In the genomic region with DNA sequence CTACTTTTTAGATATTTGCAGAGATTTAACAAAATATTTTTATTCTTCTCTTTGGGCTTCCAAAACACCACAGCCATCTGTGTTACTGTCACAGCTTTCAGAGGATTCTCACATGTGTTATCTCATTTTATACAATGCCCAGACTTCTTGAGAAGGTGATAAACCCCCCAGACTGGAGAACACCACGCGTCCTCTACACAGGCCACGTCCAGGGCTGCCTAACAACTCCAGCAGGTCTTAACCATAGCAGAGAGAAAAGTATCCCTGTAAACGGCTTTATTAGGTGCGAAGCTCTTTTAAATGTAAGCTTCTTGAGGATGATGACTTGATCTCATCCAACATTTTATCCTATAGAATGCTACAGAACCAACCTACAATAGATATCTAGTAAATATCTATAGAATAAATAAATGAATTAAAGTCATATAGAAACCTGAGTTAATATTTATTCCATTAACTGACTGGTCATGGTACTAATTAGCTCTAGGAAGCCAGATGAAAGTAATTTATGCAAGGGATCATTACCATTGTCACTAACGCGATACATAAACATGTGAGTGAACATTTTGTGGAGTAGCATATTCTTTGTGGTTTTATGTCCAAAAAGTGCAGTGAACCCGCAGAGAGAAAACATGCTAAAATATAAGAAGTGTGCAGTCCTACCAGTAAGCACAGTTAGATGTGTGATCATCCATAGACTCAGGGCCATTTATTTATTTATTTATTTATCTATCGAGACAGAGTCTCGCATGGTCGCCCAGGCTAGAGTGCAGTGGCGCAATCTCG, we compare ENCODE assay signal across 1 cellular context.
TF ChIP-seq lines count a peak whose summit lies in the region.

No MANE protein-coding gene starts in this region.

TF ChIP-seq in GM12878, 131 proteins besides CTCF, POLR2A, EP300 and RAD21:
- no peak for TF ChIP-seq LARP7 (IDR thresholded peaks at IDR 0.05)
- TF ChIP-seq, protein P1, sequence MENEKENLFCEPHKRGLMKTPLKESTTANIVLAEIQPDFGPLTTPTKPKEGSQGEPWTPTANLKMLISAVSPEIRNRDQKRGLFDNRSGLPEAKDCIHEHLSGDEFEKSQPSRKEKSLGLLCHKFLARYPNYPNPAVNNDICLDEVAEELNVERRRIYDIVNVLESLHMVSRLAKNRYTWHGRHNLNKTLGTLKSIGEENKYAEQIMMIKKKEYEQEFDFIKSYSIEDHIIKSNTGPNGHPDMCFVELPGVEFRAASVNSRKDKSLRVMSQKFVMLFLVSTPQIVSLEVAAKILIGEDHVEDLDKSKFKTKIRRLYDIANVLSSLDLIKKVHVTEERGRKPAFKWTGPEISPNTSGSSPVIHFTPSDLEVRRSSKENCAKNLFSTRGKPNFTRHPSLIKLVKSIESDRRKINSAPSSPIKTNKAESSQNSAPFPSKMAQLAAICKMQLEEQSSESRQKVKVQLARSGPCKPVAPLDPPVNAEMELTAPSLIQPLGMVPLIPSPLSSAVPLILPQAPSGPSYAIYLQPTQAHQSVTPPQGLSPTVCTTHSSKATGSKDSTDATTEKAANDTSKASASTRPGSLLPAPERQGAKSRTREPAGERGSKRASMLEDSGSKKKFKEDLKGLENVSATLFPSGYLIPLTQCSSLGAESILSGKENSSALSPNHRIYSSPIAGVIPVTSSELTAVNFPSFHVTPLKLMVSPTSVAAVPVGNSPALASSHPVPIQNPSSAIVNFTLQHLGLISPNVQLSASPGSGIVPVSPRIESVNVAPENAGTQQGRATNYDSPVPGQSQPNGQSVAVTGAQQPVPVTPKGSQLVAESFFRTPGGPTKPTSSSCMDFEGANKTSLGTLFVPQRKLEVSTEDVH (IDR thresholded peaks at IDR 0.05; ENCODE audit: low read depth, partially characterized antibody): no peak
- TF ChIP-seq ATF7 (IDR thresholded peaks at IDR 0.05; ENCODE audit: low read depth): no peak
- TF ChIP-seq POLR2AphosphoS5 (IDR thresholded peaks at IDR 0.05; ENCODE audit: low read length): peak; percentile 66
- TF ChIP-seq FOXK2 (IDR thresholded peaks at IDR 0.05): no peak
- no peak for TF ChIP-seq STAT1 (conservative IDR thresholded peaks at IDR 0.05)
- 0 out of 2 replicates have a peak, but pooled peaks have one; percentile 4 for TF ChIP-seq FOXM1 (IDR thresholded peaks at IDR 0.05; ENCODE audit: low read depth, low read length)
- peak; percentile 71 for TF ChIP-seq ZBED1 (IDR thresholded peaks at IDR 0.05; ENCODE audit: borderline replicate concordance)
- TF ChIP-seq ZZZ3 (IDR thresholded peaks at IDR 0.05; ENCODE audit: control insufficient read depth, insufficient read length, low read depth): no peak
- TF ChIP-seq RUNX3 (IDR thresholded peaks at IDR 0.05; ENCODE audit: low read length): peak; percentile 60
- TF ChIP-seq CBFB (IDR thresholded peaks at IDR 0.05; ENCODE audit: low read depth): 0 out of 2 replicates have a peak, but pooled peaks have one; percentile 6
- TF ChIP-seq, protein P2, sequence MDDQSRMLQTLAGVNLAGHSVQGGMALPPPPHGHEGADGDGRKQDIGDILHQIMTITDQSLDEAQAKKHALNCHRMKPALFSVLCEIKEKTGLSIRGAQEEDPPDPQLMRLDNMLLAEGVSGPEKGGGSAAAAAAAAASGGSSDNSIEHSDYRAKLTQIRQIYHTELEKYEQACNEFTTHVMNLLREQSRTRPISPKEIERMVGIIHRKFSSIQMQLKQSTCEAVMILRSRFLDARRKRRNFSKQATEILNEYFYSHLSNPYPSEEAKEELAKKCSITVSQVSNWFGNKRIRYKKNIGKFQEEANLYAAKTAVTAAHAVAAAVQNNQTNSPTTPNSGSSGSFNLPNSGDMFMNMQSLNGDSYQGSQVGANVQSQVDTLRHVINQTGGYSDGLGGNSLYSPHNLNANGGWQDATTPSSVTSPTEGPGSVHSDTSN (IDR thresholded peaks at IDR 0.05; ENCODE audit: insufficient replicate concordance, low read depth, low read length): no peak
- TF ChIP-seq, protein P3, sequence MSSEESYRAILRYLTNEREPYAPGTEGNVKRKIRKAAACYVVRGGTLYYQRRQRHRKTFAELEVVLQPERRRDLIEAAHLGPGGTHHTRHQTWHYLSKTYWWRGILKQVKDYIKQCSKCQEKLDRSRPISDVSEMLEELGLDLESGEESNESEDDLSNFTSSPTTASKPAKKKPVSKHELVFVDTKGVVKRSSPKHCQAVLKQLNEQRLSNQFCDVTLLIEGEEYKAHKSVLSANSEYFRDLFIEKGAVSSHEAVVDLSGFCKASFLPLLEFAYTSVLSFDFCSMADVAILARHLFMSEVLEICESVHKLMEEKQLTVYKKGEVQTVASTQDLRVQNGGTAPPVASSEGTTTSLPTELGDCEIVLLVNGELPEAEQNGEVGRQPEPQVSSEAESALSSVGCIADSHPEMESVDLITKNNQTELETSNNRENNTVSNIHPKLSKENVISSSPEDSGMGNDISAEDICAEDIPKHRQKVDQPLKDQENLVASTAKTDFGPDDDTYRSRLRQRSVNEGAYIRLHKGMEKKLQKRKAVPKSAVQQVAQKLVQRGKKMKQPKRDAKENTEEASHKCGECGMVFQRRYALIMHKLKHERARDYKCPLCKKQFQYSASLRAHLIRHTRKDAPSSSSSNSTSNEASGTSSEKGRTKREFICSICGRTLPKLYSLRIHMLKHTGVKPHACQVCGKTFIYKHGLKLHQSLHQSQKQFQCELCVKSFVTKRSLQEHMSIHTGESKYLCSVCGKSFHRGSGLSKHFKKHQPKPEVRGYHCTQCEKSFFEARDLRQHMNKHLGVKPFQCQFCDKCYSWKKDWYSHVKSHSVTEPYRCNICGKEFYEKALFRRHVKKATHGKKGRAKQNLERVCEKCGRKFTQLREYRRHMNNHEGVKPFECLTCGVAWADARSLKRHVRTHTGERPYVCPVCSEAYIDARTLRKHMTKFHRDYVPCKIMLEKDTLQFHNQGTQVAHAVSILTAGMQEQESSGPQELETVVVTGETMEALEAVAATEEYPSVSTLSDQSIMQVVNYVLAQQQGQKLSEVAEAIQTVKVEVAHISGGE (CRISPR knock-in tag; IDR thresholded peaks at IDR 0.05): 0 out of 2 replicates have a peak, but pooled peaks have one; percentile 7
- no peak for TF ChIP-seq SMC3 (IDR thresholded peaks at IDR 0.05; ENCODE audit: borderline replicate concordance, low read length)
- no peak for TF ChIP-seq CHD1 (IDR thresholded peaks at IDR 0.05; ENCODE audit: low read depth, low read length)
- TF ChIP-seq BACH1 (IDR thresholded peaks at IDR 0.05; ENCODE audit: borderline replicate concordance): peak; percentile 54; the same call in 1 of the 2 replicates
- TF ChIP-seq, protein P4, sequence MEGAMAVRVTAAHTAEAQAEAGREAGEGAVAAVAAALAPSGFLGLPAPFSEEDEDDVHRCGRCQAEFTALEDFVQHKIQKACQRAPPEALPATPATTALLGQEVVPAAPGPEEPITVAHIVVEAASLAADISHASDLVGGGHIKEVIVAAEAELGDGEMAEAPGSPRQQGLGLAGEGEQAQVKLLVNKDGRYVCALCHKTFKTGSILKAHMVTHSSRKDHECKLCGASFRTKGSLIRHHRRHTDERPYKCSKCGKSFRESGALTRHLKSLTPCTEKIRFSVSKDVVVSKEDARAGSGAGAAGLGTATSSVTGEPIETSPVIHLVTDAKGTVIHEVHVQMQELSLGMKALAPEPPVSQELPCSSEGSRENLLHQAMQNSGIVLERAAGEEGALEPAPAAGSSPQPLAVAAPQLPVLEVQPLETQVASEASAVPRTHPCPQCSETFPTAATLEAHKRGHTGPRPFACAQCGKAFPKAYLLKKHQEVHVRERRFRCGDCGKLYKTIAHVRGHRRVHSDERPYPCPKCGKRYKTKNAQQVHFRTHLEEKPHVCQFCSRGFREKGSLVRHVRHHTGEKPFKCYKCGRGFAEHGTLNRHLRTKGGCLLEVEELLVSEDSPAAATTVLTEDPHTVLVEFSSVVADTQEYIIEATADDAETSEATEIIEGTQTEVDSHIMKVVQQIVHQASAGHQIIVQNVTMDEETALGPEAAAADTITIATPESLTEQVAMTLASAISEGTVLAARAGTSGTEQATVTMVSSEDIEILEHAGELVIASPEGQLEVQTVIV (IDR thresholded peaks at IDR 0.05; ENCODE audit: borderline replicate concordance, partially characterized antibody): no peak
- TF ChIP-seq, protein P5, sequence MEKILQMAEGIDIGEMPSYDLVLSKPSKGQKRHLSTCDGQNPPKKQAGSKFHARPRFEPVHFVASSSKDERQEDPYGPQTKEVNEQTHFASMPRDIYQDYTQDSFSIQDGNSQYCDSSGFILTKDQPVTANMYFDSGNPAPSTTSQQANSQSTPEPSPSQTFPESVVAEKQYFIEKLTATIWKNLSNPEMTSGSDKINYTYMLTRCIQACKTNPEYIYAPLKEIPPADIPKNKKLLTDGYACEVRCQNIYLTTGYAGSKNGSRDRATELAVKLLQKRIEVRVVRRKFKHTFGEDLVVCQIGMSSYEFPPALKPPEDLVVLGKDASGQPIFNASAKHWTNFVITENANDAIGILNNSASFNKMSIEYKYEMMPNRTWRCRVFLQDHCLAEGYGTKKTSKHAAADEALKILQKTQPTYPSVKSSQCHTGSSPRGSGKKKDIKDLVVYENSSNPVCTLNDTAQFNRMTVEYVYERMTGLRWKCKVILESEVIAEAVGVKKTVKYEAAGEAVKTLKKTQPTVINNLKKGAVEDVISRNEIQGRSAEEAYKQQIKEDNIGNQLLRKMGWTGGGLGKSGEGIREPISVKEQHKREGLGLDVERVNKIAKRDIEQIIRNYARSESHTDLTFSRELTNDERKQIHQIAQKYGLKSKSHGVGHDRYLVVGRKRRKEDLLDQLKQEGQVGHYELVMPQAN (conservative IDR thresholded peaks at IDR 0.05): no peak; the same call in 1 of the 2 replicates
- no peak for TF ChIP-seq STAT3 (IDR thresholded peaks at IDR 0.05; ENCODE audit: low read depth, low read length)
